Comparison of ENCODE assay signal across 12 cellular contexts in the genomic region with DNA sequence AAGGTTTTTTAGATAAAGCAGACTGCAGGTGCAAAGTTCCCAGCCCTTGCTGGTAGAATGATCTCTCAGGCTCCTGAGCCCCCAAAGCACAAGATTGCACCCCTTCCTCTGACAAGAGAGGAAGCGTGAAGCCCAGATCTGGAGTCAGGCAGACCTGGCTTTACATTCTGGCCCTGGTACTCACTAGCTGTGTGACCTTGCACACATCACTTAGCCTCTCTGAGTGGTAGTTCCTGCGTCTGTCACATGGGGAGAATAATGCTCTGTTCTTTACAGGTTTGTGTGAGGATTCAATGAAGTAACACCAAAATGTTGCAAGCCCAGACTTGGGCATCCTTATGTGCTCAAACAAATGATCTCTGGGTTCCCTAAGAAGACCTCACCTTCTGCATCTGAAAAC.
DNase-seq lines count a peak whose midpoint lies in the region; ATAC-seq and TF ChIP-seq lines count a peak whose summit lies in the region.
"Had no signal": no experiment of that assay in that cellular context is flagged by ENCODE, and none has a peak within 500 bp of the region (broad histone marks: within the 10 kb centered on the region; RNA-seq: fewer than 3 reads in every experiment).

No MANE protein-coding gene starts in this region.

- H3K27ac ChIP-seq in HEK293 (ENCODE audit: extremely low read depth, low read depth, low read length) (no peak overlapping the region), adrenal gland (peak overlapping the region in 3 of 5 donors; percentile 67 to 100 (median 94)), lung (ENCODE audit: low read depth in 1 of 2, low read length in 1 of 2) (peak overlapping the region; percentile 89 to 90), subcutaneous abdominal adipose tissue (ENCODE audit: low read depth, low read length) (peak overlapping the region; percentile 84), SJCRH30 (no peak overlapping the region)

- no peak overlapping the region for H3K4me3 ChIP-seq in HEK293 (ENCODE audit: low read depth, low read length)
- H3K4me3 ChIP-seq in adrenal gland, result no peak overlapping the region
- no peak overlapping the region for H3K4me3 ChIP-seq in lung
- H3K4me3 ChIP-seq in subcutaneous abdominal adipose tissue (ENCODE audit: low read depth in 1 of 5, low read length in 5 of 5), result peak overlapping the region in 4 of 5 donors; percentile 10 to 67 (median 60)
- H3K4me3 ChIP-seq in SJCRH30, result no peak overlapping the region

- no peak for TF ChIP-seq POLR2A in adrenal gland (IDR thresholded peaks at IDR 0.05)

- peak overlapping the region in 1 of 5 donors; percentile 57 for H3K9ac ChIP-seq in subcutaneous abdominal adipose tissue (ENCODE audit: low read length in 5 of 5)

- intact Hi-C loops in adrenal gland (cut with DNase I), result loop anchor here in 1 of 2 donors (10.0 kb wide), 1 partner anchor 139 kb away; a partner anchor contains a TSS

- POLR2A ChIA-PET in HEK293 (lab: Yijun Ruan, JAX), result interaction anchor here (0.9 to 1.3 kb wide), 2 partner anchors 8 to 142 kb away, joined by 3 to 6 read pairs; a partner anchor contains a TSS

- 0 to 96% (median 74%) methylated on average over 2 of the region's 2 CpGs for WGBS in adrenal gland, 4 donors
- WGBS in lung, 2 donors, result 1 to 2% methylated on average over 2 of the region's 2 CpGs

- H3K4me1 ChIP-seq in HEK293 (ENCODE audit: control insufficient read depth, insufficient read depth, low read length) (no peaks in the 10 kb centered on the region), adrenal gland (replicated peaks in 1 of 2) (peaks cover 5 to 8% of the 10 kb centered on the region in 2 donors), lung (ENCODE audit: control insufficient read depth in 2 of 2, insufficient read depth in 2 of 2, low read length in 2 of 2) (peaks cover 0 to 3% of the 10 kb centered on the region in 2 donors), subcutaneous abdominal adipose tissue (ENCODE audit: control insufficient read depth in 5 of 5, insufficient read depth in 5 of 5, low read length in 5 of 5) (peaks cover 13 to 49% (median 43%) of the 10 kb centered on the region in 5 donors), SJCRH30 (no peaks in the 10 kb centered on the region)

- TF ChIP-seq CTCF in HEK293 (tag by site-specific recombination; IDR thresholded peaks at IDR 0.05) (no peak), adrenal gland (IDR thresholded peaks at IDR 0.05) (no peak), lung (IDR thresholded peaks at IDR 0.05; ENCODE audit: control extremely low read depth, extremely low read depth) (no peak)

- DNase-seq in adrenal gland (no peak), lung (ENCODE audit: low spot score) (no peak), RPMI8226 (no peak), SJCRH30 (no peak)
- DNase-seq: activated T-cell treated with anti-CD3 and anti-CD28 coated beads, Interleukin-2, amount 50 U/mL, for 4 hours; NCI-H1092; NCI-H2227 treated with DMSO at 0.1 percent for 48 hours; stimulated activated naive CD8-positive, alpha-beta T cell treated with anti-CD3 and anti-CD28 coated beads, Interleukin-15, amount 100 ng/mL, for 72 hours had no signal

- peaks cover 0 to 6% of the 10 kb centered on the region in 2 experiments; a peak in 1 of 3 replicates for H3K36me3 ChIP-seq in HEK293 (ENCODE audit: control insufficient read depth in 2 of 2, insufficient read depth in 1 of 2, low read length in 2 of 2)
- no peaks in the 10 kb centered on the region for H3K36me3 ChIP-seq in adrenal gland (replicated peaks in 1 of 2)
- H3K36me3 ChIP-seq in lung (ENCODE audit: control insufficient read depth in 2 of 2, insufficient read depth in 2 of 2, low read length in 2 of 2), result no peaks in the 10 kb centered on the region
- H3K36me3 ChIP-seq in subcutaneous abdominal adipose tissue (ENCODE audit: control insufficient read depth in 5 of 5, insufficient read depth in 5 of 5, low read length in 5 of 5), result peaks cover 0 to 9% (median 5%) of the 10 kb centered on the region in 5 donors
- no peaks in the 10 kb centered on the region for H3K36me3 ChIP-seq in SJCRH30

- ATAC-seq in lung (ENCODE audit: insufficient read depth, low FRiP score) (no peak), GM21528 (IDR thresholded peaks at IDR 0.05; ENCODE audit: low FRiP score, unreplicated experiment) (no peak), HG03025 (IDR thresholded peaks at IDR 0.05; ENCODE audit: low FRiP score, unreplicated experiment) (no peak)

- no peaks in the 10 kb centered on the region for H3K9me3 ChIP-seq in HEK293 (ENCODE audit: control insufficient read depth, insufficient read depth, low read depth, low read length)
- H3K9me3 ChIP-seq in adrenal gland (replicated peaks in 1 of 3), result no peaks in the 10 kb centered on the region
- no peaks in the 10 kb centered on the region for H3K9me3 ChIP-seq in lung (ENCODE audit: control insufficient read depth in 2 of 2, insufficient read depth in 1 of 2, low read length in 1 of 2)
- H3K9me3 ChIP-seq in subcutaneous abdominal adipose tissue (ENCODE audit: control insufficient read depth in 5 of 5, low read length in 5 of 5), result no peaks in the 10 kb centered on the region
- no peaks in the 10 kb centered on the region for H3K9me3 ChIP-seq in SJCRH30 (replicated peaks)

- no peaks in the 10 kb centered on the region for H3K27me3 ChIP-seq in adrenal gland
- H3K27me3 ChIP-seq in lung (ENCODE audit: control insufficient read depth, insufficient read depth), result no peaks in the 10 kb centered on the region
- H3K27me3 ChIP-seq in subcutaneous abdominal adipose tissue (ENCODE audit: control insufficient read depth in 5 of 5, insufficient read depth in 4 of 5, low read length in 5 of 5), result no peaks in the 10 kb centered on the region
- H3K27me3 ChIP-seq in SJCRH30, result no peaks in the 10 kb centered on the region

- CTCF ChIA-PET in HEK293 (lab: Yijun Ruan, JAX), result interaction anchor here (0.6 to 1.6 kb wide), 6 partner anchors 8 to 239 kb away, joined by 3 to 9 read pairs (median 3); no protein-coding TSS in a partner anchor

TF ChIP-seq in HEK293, 187 proteins besides CTCF, POLR2A, EP300 and RAD21:
- TF ChIP-seq, protein P1, sequence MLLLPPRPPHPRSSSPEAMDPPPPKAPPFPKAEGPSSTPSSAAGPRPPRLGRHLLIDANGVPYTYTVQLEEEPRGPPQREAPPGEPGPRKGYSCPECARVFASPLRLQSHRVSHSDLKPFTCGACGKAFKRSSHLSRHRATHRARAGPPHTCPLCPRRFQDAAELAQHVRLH (tag by site-specific recombination; IDR thresholded peaks at IDR 0.05), result no peak
- TF ChIP-seq ZBTB8A (tag by site-specific recombination; IDR thresholded peaks at IDR 0.05) (no peak), SALL2 (tag by site-specific recombination; IDR thresholded peaks at IDR 0.05; ENCODE audit: borderline replicate concordance) (no peak), ZFP3 (tag by site-specific recombination; IDR thresholded peaks at IDR 0.05; ENCODE audit: low read depth) (no peak), ZNF768 (tag by site-specific recombination; IDR thresholded peaks at IDR 0.05) (peak; percentile 94)

Comparison
In these comparisons a context has a peak if more than half of its experiments do, and no peak if none do; other contexts are left out.
1. H3K27ac ChIP-seq: peak in adrenal gland (3 of 5), lung (2 of 2) and subcutaneous abdominal adipose tissue (single experiment); none in HEK293 (single experiment) and SJCRH30 (single experiment).
2. H3K4me3 ChIP-seq: peak in subcutaneous abdominal adipose tissue (4 of 5); none in HEK293 (single experiment), adrenal gland (0 of 4), lung (single experiment) and SJCRH30 (single experiment).